9 cellular contexts compared by ENCODE assay signal in the genomic region with DNA sequence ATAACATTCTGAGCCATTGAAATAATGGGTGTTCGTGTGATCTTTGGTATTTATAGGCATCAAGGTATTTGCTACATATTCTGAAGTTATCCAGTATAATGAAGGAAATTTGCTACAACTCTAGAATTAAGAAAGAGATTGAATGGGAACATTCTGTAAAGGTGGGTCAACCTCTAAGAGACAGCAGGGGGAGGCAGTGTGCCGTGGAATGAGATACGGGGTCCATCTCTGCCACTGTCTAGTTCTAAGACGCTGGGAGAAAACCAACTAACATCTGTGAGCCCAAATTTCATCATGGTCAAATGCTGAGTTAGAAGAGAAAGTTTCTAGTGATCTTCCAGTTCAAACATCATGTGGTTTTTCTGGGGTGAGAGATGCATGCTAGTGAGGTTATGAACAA.
DNase-seq lines count a peak whose midpoint lies in the region; ATAC-seq and TF ChIP-seq lines count a peak whose summit lies in the region.
"Had no signal": no experiment of that assay in that cellular context is flagged by ENCODE, and none has a peak within 500 bp of the region (broad histone marks: within the 10 kb centered on the region; RNA-seq: fewer than 3 reads in every experiment).

No MANE protein-coding gene starts in this region.

- H3K36me3 Mint-ChIP-seq in natural killer cell (no peaks in the 10 kb centered on the region), Calu3 (ENCODE audit: insufficient read depth, unreplicated experiment) (no peaks in the 10 kb centered on the region)

- H3K4me3 ChIP-seq in adipocyte (ENCODE audit: low read length), result no peak overlapping the region

- H3K27ac Mint-ChIP-seq in natural killer cell (no peak overlapping the region), Calu3 (ENCODE audit: unreplicated experiment) (no peak overlapping the region)

- ATAC-seq in GM21526 (IDR thresholded peaks at IDR 0.05; ENCODE audit: low FRiP score, unreplicated experiment) (peak; percentile 81), natural killer cell (peak; percentile 68 to 94 (median 78))
- ATAC-seq: HCT116 had no signal

- DNase-seq in HK-2 (ENCODE audit: unreplicated experiment) (peak; percentile 7), adipocyte (ENCODE audit: low read depth) (peak; percentile 58), natural killer cell (peak; percentile 29), Calu3 (no peak)
- DNase-seq in effector CD8-positive, alpha-beta T cell (lab: John Stamatoyannopoulos, UW), result no peak
- no peak for DNase-seq in effector CD4-positive, alpha-beta T cell

- no peaks in the 10 kb centered on the region for H3K9me3 ChIP-seq in adipocyte (ENCODE audit: control insufficient read depth, low read length)

- H3K27me3 ChIP-seq in adipocyte (replicated peaks; ENCODE audit: control insufficient read depth, insufficient read depth, low read length), result no peaks in the 10 kb centered on the region

- TF ChIP-seq CTCF in GM12873 (IDR thresholded peaks at IDR 0.05; ENCODE audit: insufficient read depth, low read depth, low read length, missing control alignments) (peak; percentile 77), natural killer cell (IDR thresholded peaks at IDR 0.05) (peak; percentile 71), Calu3 (IDR thresholded peaks at IDR 0.05; ENCODE audit: unreplicated experiment) (no peak)

- H3K9me3 Mint-ChIP-seq in natural killer cell (no peaks in the 10 kb centered on the region), Calu3 (ENCODE audit: low read depth, unreplicated experiment) (no peaks in the 10 kb centered on the region)

- BruUV-seq in Calu3 (replicated peaks; lab: Mats Ljungman, UMichigan), result no TSS peak

- peaks cover 32 to 33% of the 10 kb centered on the region in 2 donors for H3K4me1 Mint-ChIP-seq in natural killer cell
- no peaks in the 10 kb centered on the region for H3K4me1 Mint-ChIP-seq in Calu3 (ENCODE audit: low read depth, unreplicated experiment)

- no peaks in the 10 kb centered on the region for H3K36me3 ChIP-seq in adipocyte (ENCODE audit: control insufficient read depth, insufficient read depth, low read length, severe bottlenecking)

- CTCF ChIA-PET in Calu3 (lab: Charles Lee), result no interaction called here

- H3K27me3 Mint-ChIP-seq in natural killer cell (ENCODE audit: low read depth in 2 of 2) (no peaks in the 10 kb centered on the region), Calu3 (ENCODE audit: unreplicated experiment) (no peaks in the 10 kb centered on the region)

- no peaks in the 10 kb centered on the region for H3K4me1 ChIP-seq in adipocyte (ENCODE audit: control insufficient read depth, insufficient read depth, low read length)

- H3K9ac ChIP-seq in adipocyte (ENCODE audit: low read length), result no peak overlapping the region

- intact Hi-C loops in natural killer cell (cut with micrococcal nuclease) (loop anchor here (2.0 kb wide), 1 partner anchor 1749 kb away; no protein-coding TSS in a partner anchor), Calu3 (cut with micrococcal nuclease; ENCODE audit: unreplicated experiment) (no loop called here)

- H3K4me3 Mint-ChIP-seq in natural killer cell (no peak overlapping the region), Calu3 (ENCODE audit: low read depth, unreplicated experiment) (no peak overlapping the region)

Comparison
In these comparisons a context has a peak if more than half of its experiments do, and no peak if none do; other contexts are left out.
1. DNase-seq: peak in HK-2 (single experiment), adipocyte (single experiment) and natural killer cell (single experiment); none in effector CD8-positive, alpha-beta T cell (single experiment), effector CD4-positive, alpha-beta T cell (single experiment) and Calu3 (single experiment).